Comparison of ENCODE assay signal across 14 cellular contexts in genomic region chr15:98667521-98668179, GRCh38. TPM values are rescaled to one million over a fixed set of nuclear protein-coding genes. Genes with fewer than 3 reads are reported as not detected.
A peak's percentile ranks its signal among the peaks of the same experiment; 100 is the strongest.
DNase-seq lines count a peak whose midpoint lies in the region; ATAC-seq and TF ChIP-seq lines count a peak whose summit lies in the region.
"Had no signal": no experiment of that assay in that cellular context is flagged by ENCODE, and none has a peak within 500 bp of the region (broad histone marks: within the 10 kb centered on the region; RNA-seq: fewer than 3 reads in every experiment).

No MANE protein-coding gene starts in this region.

- peak overlapping the region; percentile 5 to 17 for H3K27ac Mint-ChIP-seq in stimulated activated naive CD8-positive, alpha-beta T cell treated with anti-CD3 and anti-CD28 coated beads, Interleukin-15, amount 100 ng/mL, for 72 hours
- peak overlapping the region; percentile 79 for H3K27ac Mint-ChIP-seq in endodermal cell
- H3K27ac Mint-ChIP-seq in stimulated activated effector memory CD8-positive, alpha-beta T cell treated with anti-CD3 and anti-CD28 coated beads, Interleukin-12 subunit alpha, Interleukin-12 subunit beta, amount 100 ng/mL, for 72 hours = no peak overlapping the region

- TF ChIP-seq POLR2A in vagina (IDR thresholded peaks at IDR 0.05) = no peak

- H3K9me3 Mint-ChIP-seq in stimulated activated naive CD8-positive, alpha-beta T cell treated with anti-CD3 and anti-CD28 coated beads, Interleukin-15, amount 100 ng/mL, for 72 hours = no peaks in the 10 kb centered on the region
- H3K9me3 Mint-ChIP-seq in endodermal cell = no peaks in the 10 kb centered on the region
- no peaks in the 10 kb centered on the region for H3K9me3 Mint-ChIP-seq in stimulated activated effector memory CD8-positive, alpha-beta T cell treated with anti-CD3 and anti-CD28 coated beads, Interleukin-12 subunit alpha, Interleukin-12 subunit beta, amount 100 ng/mL, for 72 hours
- H3K9me3 Mint-ChIP-seq: activated naive CD4-positive, alpha-beta T cell treated with anti-CD3 and anti-CD28 coated beads, Interleukin-2, amount 10 ng/mL, durations not matched to agents 7 days and 5 days had no signal

- H3K4me3 Mint-ChIP-seq in stimulated activated naive CD8-positive, alpha-beta T cell treated with anti-CD3 and anti-CD28 coated beads, Interleukin-15, amount 100 ng/mL, for 72 hours = no peak overlapping the region
- H3K4me3 Mint-ChIP-seq in endodermal cell = no peak overlapping the region
- H3K4me3 Mint-ChIP-seq in stimulated activated effector memory CD8-positive, alpha-beta T cell treated with anti-CD3 and anti-CD28 coated beads, Interleukin-12 subunit alpha, Interleukin-12 subunit beta, amount 100 ng/mL, for 72 hours = no peak overlapping the region
- H3K4me3 Mint-ChIP-seq: activated naive CD4-positive, alpha-beta T cell treated with anti-CD3 and anti-CD28 coated beads, Interleukin-2, amount 10 ng/mL, durations not matched to agents 7 days and 5 days had no signal

- 87 to 91% methylated on average over 8 to 13 of the region's 13 CpGs for WGBS in endodermal cell (ENCODE audit: insufficient coverage in 1 of 2, insufficient read length in 1 of 2), 2 experiments

- no peaks in the 10 kb centered on the region for H3K27me3 Mint-ChIP-seq in stimulated activated naive CD8-positive, alpha-beta T cell treated with anti-CD3 and anti-CD28 coated beads, Interleukin-15, amount 100 ng/mL, for 72 hours
- no peaks in the 10 kb centered on the region for H3K27me3 Mint-ChIP-seq in endodermal cell (ENCODE audit: insufficient read depth)
- H3K27me3 Mint-ChIP-seq: activated naive CD4-positive, alpha-beta T cell treated with anti-CD3 and anti-CD28 coated beads, Interleukin-2, amount 10 ng/mL, durations not matched to agents 7 days and 5 days had no signal

- intact Hi-C loops in vagina (cut with DNase I) = no loop called here

- H3K9me3 ChIP-seq in endodermal cell (ENCODE audit: control insufficient read depth, low read length) (no peaks in the 10 kb centered on the region), vagina (no peaks in the 10 kb centered on the region)
- H3K9me3 ChIP-seq: thyroid gland had no signal

- H3K4me1 ChIP-seq in endodermal cell (ENCODE audit: control insufficient read depth, insufficient read depth, low read length) = peaks cover 40% of the 10 kb centered on the region
- peaks cover 97% of the 10 kb centered on the region for H3K4me1 ChIP-seq in vagina

- H3K4me3 ChIP-seq in endodermal cell (ENCODE audit: low read length) (no peak overlapping the region), vagina (no peak overlapping the region)
- H3K4me3 ChIP-seq: thyroid gland had no signal

- no peak for ATAC-seq in stimulated activated naive CD8-positive, alpha-beta T cell treated with anti-CD3 and anti-CD28 coated beads, Interleukin-15, amount 100 ng/mL, for 72 hours
- ATAC-seq in stimulated activated naive CD8-positive, alpha-beta T cell treated with anti-CD3 and anti-CD28 coated beads, Interleukin-15, Interleukin-2, amounts not matched to agents 100 U/mL and 50 U/mL, for 24 hours = no peak
- ATAC-seq in HG03175 (IDR thresholded peaks at IDR 0.05; ENCODE audit: unreplicated experiment) = no peak
- ATAC-seq in stimulated activated effector memory CD8-positive, alpha-beta T cell treated with anti-CD3 and anti-CD28 coated beads, Interleukin-12 subunit alpha, Interleukin-12 subunit beta, amount 100 ng/mL, for 72 hours = no peak

- no peak overlapping the region for H3K9ac ChIP-seq in endodermal cell (ENCODE audit: extremely low read depth, low read length, poor library complexity, severe bottlenecking)

- no peaks in the 10 kb centered on the region for H3K27me3 ChIP-seq in endodermal cell (ENCODE audit: control insufficient read depth, insufficient read depth, low read length, poor library complexity, severe bottlenecking)
- no peaks in the 10 kb centered on the region for H3K27me3 ChIP-seq in vagina
- H3K27me3 ChIP-seq: thyroid gland had no signal

- peaks cover 85% of the 10 kb centered on the region for H3K4me1 Mint-ChIP-seq in stimulated activated naive CD8-positive, alpha-beta T cell treated with anti-CD3 and anti-CD28 coated beads, Interleukin-15, amount 100 ng/mL, for 72 hours
- H3K4me1 Mint-ChIP-seq in endodermal cell = peaks cover 72% of the 10 kb centered on the region
- H3K4me1 Mint-ChIP-seq in stimulated activated effector memory CD8-positive, alpha-beta T cell treated with anti-CD3 and anti-CD28 coated beads, Interleukin-12 subunit alpha, Interleukin-12 subunit beta, amount 100 ng/mL, for 72 hours = peaks cover 31% of the 10 kb centered on the region

- TF ChIP-seq CTCF in endodermal cell (conservative IDR thresholded peaks at IDR 0.05) (no peak), vagina (IDR thresholded peaks at IDR 0.05) (no peak)

- H3K36me3 Mint-ChIP-seq in endodermal cell (ENCODE audit: low read depth) = peaks cover 10% of the 10 kb centered on the region
- no peaks in the 10 kb centered on the region for H3K36me3 Mint-ChIP-seq in stimulated activated effector memory CD8-positive, alpha-beta T cell treated with anti-CD3 and anti-CD28 coated beads, Interleukin-12 subunit alpha, Interleukin-12 subunit beta, amount 100 ng/mL, for 72 hours
- H3K36me3 Mint-ChIP-seq: activated naive CD4-positive, alpha-beta T cell treated with anti-CD3 and anti-CD28 coated beads, Interleukin-2, amount 10 ng/mL, durations not matched to agents 7 days and 5 days had no signal

- H3K36me3 ChIP-seq in endodermal cell (ENCODE audit: control insufficient read depth, insufficient read depth, low read length) (peaks cover 23% of the 10 kb centered on the region), vagina (no peaks in the 10 kb centered on the region)
- H3K36me3 ChIP-seq: thyroid gland had no signal

- peak overlapping the region; percentile 38 for H3K27ac ChIP-seq in endodermal cell (ENCODE audit: low read depth, low read length)
- H3K27ac ChIP-seq in vagina = peak overlapping the region; percentile 75

- DNase-seq in stimulated activated naive CD8-positive, alpha-beta T cell treated with anti-CD3 and anti-CD28 coated beads, Interleukin-15, amount 100 ng/mL, for 72 hours = no peak
- no peak for DNase-seq in stimulated activated naive CD8-positive, alpha-beta T cell treated with anti-CD3 and anti-CD28 coated beads, Interleukin-15, Interleukin-2, amounts not matched to agents 100 U/mL and 50 U/mL, for 24 hours
- DNase-seq in endodermal cell (peak; percentile 84), left kidney (ENCODE audit: low read depth, low spot score) (peak; percentile 19), vagina (ENCODE audit: extremely low spot score in 2 of 2) (no peak), iPS-NIHi7 (ENCODE audit: extremely low spot score) (no peak)
- DNase-seq in stimulated activated effector memory CD8-positive, alpha-beta T cell treated with anti-CD3 and anti-CD28 coated beads, Interleukin-12 subunit alpha, Interleukin-12 subunit beta, amount 100 ng/mL, for 72 hours (ENCODE audit: low spot score in 2 of 2) = no peak
- DNase-seq: activated CD8-positive, alpha-beta memory T cell treated with anti-CD3 and anti-CD28 coated beads, Interleukin-2, amount 50 U/mL, for 48 hours; activated naive CD4-positive, alpha-beta T cell treated with anti-CD3 and anti-CD28 coated beads, Interleukin-2, amount 10 ng/mL, durations not matched to agents 7 days and 5 days; cerebellar nuclear complex; GF-D8; SHP77 treated with DMSO at 0.1 percent for 48 hours had no signal

RNA-seq across cellular contexts. Expression of gene IGF1R, which starts 19.3 kb away (rescaled TPM):
- 100 to 1,000 TPM; 115 to 119 TPM for total RNA-seq in endodermal cell
- 54.4 TPM for polyA plus RNA-seq in endodermal cell (2013, experiment 1 of 2)
- polyA plus RNA-seq in endodermal cell (2013, experiment 2 of 2) = 50.2 TPM
- total RNA-seq in vagina = 97.7 TPM

Comparison
In these comparisons a context has a peak if more than half of its experiments do, and no peak if none do; other contexts are left out.
1. DNase-seq: peak in endodermal cell (single experiment) and left kidney (single experiment); none in stimulated activated naive CD8-positive, alpha-beta T cell treated with anti-CD3 and anti-CD28 coated beads, Interleukin-15, amount 100 ng/mL, for 72 hours (0 of 2), stimulated activated naive CD8-positive, alpha-beta T cell treated with anti-CD3 and anti-CD28 coated beads, Interleukin-15, Interleukin-2, amounts not matched to agents 100 U/mL and 50 U/mL, for 24 hours (single experiment), vagina (0 of 2), iPS-NIHi7 (single experiment) and stimulated activated effector memory CD8-positive, alpha-beta T cell treated with anti-CD3 and anti-CD28 coated beads, Interleukin-12 subunit alpha, Interleukin-12 subunit beta, amount 100 ng/mL, for 72 hours (0 of 2).